9 cellular contexts compared by ENCODE assay signal in the genomic region with DNA sequence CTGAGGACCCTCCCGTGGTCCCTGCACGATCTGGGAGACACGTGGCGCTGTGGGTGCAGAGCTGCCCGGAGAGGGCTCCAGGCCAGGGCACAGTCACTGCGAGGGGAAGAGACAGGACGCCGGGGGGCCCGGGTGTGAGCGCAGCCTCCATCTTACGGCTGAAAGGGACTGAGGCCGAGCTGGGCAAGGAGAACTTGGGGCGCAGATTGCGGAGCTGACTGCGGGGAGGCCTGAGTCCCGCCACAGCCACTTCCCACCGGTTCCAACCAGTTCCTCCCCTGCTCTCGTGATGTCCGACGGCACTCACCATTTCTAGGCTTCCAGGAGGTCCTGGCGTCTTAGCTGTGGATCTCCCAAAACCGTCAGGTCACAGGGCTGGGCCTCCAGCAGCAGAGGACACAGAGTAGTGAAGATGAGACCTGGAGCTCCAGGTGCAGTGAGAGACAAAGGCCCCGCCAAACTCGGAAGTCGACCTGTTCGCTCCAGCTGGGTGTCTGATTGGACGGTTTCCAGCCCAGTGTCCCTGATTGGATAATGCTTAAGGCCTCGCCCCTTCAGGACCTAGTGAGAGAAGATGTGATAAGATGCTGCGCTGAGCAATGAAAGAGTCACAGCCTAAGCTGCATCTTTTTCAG. TPM values are rescaled to one million over a fixed set of nuclear protein-coding genes. Genes with fewer than 3 reads are reported as not detected.
A peak's percentile ranks its signal among the peaks of the same experiment; 100 is the strongest.
DNase-seq lines count a peak whose midpoint lies in the region; ATAC-seq and TF ChIP-seq lines count a peak whose summit lies in the region.
"Had no signal": no experiment of that assay in that cellular context is flagged by ENCODE, and none has a peak within 500 bp of the region (broad histone marks: within the 10 kb centered on the region; RNA-seq: fewer than 3 reads in every experiment).

No MANE protein-coding gene starts in this region.

- peak overlapping the region; percentile 74 for H3K4me3 ChIP-seq in HUES48 (ENCODE audit: low read depth, low read length)
- peak overlapping the region in 3 of 4 donors; percentile 11 to 35 (median 27) for H3K4me3 ChIP-seq in esophagus squamous epithelium
- peak overlapping the region in 1 of 2 donors; percentile 46 for H3K4me3 ChIP-seq in ascending aorta
- H3K4me3 ChIP-seq: left lung had no signal

- H3K9me3 ChIP-seq in HUES48 (ENCODE audit: control insufficient read depth, insufficient read depth, low read length) (no peaks in the 10 kb centered on the region), esophagus squamous epithelium (peaks cover 0 to 18% (median 0%) of the 10 kb centered on the region in 3 donors), ascending aorta (no peaks in the 10 kb centered on the region)

- intact Hi-C loops in esophagus squamous epithelium (cut with DNase I) (no loop called here), ascending aorta (cut with DNase I) (no loop called here)

- H3K27ac ChIP-seq in HUES48 (ENCODE audit: low read depth, low read length) (no peak overlapping the region), esophagus squamous epithelium (no peak overlapping the region), ascending aorta (no peak overlapping the region)
- H3K27ac ChIP-seq: left lung had no signal

- ATAC-seq in esophagus mucosa (no peak), GM21737 (IDR thresholded peaks at IDR 0.05; ENCODE audit: unreplicated experiment) (no peak)
- ATAC-seq: left lung had no signal

- peak overlapping the region; percentile 76 for H3K9ac ChIP-seq in HUES48 (ENCODE audit: low read depth, low read length)

- no peak for TF ChIP-seq POLR2A in esophagus squamous epithelium (IDR thresholded peaks at IDR 0.05)

- peaks cover 8% of the 10 kb centered on the region for H3K36me3 ChIP-seq in HUES48 (ENCODE audit: control insufficient read depth, insufficient read depth, low read length)
- H3K36me3 ChIP-seq in esophagus squamous epithelium, result no peaks in the 10 kb centered on the region
- no peaks in the 10 kb centered on the region for H3K36me3 ChIP-seq in ascending aorta
- H3K36me3 ChIP-seq: left lung had no signal

- H3K27me3 ChIP-seq in HUES48 (ENCODE audit: control insufficient read depth, insufficient read depth, low read length), result no peaks in the 10 kb centered on the region
- peaks cover 0 to 12% (median 1%) of the 10 kb centered on the region in 4 donors for H3K27me3 ChIP-seq in esophagus squamous epithelium
- no peaks in the 10 kb centered on the region for H3K27me3 ChIP-seq in ascending aorta

- WGBS in esophagus squamous epithelium, 2 donors, result 22 to 28% methylated on average over 4 to 14 of the region's 29 CpGs

- no peaks in the 10 kb centered on the region for H3K4me1 ChIP-seq in HUES48 (ENCODE audit: control insufficient read depth, insufficient read depth, low read length)
- peaks cover 0 to 6% (median 0%) of the 10 kb centered on the region in 3 donors for H3K4me1 ChIP-seq in esophagus squamous epithelium
- H3K4me1 ChIP-seq in ascending aorta, result no peaks in the 10 kb centered on the region

- TF ChIP-seq CTCF in esophagus squamous epithelium (IDR thresholded peaks at IDR 0.05) (no peak), ascending aorta (IDR thresholded peaks at IDR 0.05) (no peak)

- peak; percentile 11 to 21 for DNase-seq in activated CD8-positive, alpha-beta memory T cell treated with anti-CD3 and anti-CD28 coated beads for 1 hour (ENCODE audit: extremely low read depth in 1 of 2, low read depth in 1 of 2)
- DNase-seq in esophagus squamous epithelium (lab: John Stamatoyannopoulos, UW), result no peak
- peak; percentile 64 for DNase-seq in stimulated activated CD4-positive, alpha-beta T cell treated with anti-CD3 and anti-CD28 coated beads, Interleukin-15, amount 100 ng/mL, for 24 hours
- DNase-seq in ascending aorta (ENCODE audit: low spot score in 2 of 2), result no peak
- no peak for DNase-seq in NCI-H748 treated with DMSO at 0.1 percent for 48 hours (lab: John Stamatoyannopoulos, UW)
- DNase-seq: left lung had no signal

RNA-seq across cellular contexts. Expression of a gene that starts 4.8 kb away (rescaled TPM):
- 1 to 10 TPM in 3 of 4 donors, under 1 TPM in 1; 0.95 to 4.5 (median 2.7) TPM for total RNA-seq in esophagus squamous epithelium
- total RNA-seq in esophagus mucosa, result 1.9 TPM
- total RNA-seq in ascending aorta, result 1.8 TPM

RNA-seq across cellular contexts. Expression of a gene that starts 39.3 kb away (rescaled TPM):
- total RNA-seq in esophagus squamous epithelium (10 to 100 TPM; 12.1 to 24.0 (median 17.8) TPM), esophagus mucosa (10.0 TPM), ascending aorta (22.4 TPM)

RNA-seq across cellular contexts. Expression of a gene that starts 39.9 kb away (rescaled TPM):
- total RNA-seq in esophagus squamous epithelium, result 10 to 100 TPM in 1 of 4 donors, 1 to 10 TPM in 3; 4.7 to 12.7 (median 7.4) TPM
- 2.6 TPM for total RNA-seq in esophagus mucosa
- 2.9 TPM for total RNA-seq in ascending aorta

Comparison
In these comparisons a context has a peak if more than half of its experiments do, and no peak if none do; other contexts are left out.
1. DNase-seq: peak in activated CD8-positive, alpha-beta memory T cell treated with anti-CD3 and anti-CD28 coated beads for 1 hour (2 of 2) and stimulated activated CD4-positive, alpha-beta T cell treated with anti-CD3 and anti-CD28 coated beads, Interleukin-15, amount 100 ng/mL, for 24 hours (single experiment); none in esophagus squamous epithelium (single experiment), ascending aorta (0 of 2) and NCI-H748 treated with DMSO at 0.1 percent for 48 hours (single experiment).